In genomic region chr6:63802606-63803206, GRCh38 we compare ENCODE assay signal across 8 cellular contexts.
DNase-seq lines count a peak whose midpoint lies in the region; ATAC-seq and TF ChIP-seq lines count a peak whose summit lies in the region.

No MANE protein-coding gene starts in this region.

- H3K27me3 ChIP-seq in Peyer's patch (no peaks in the 10 kb centered on the region), upper lobe of left lung (no peaks in the 10 kb centered on the region)

- no peaks in the 10 kb centered on the region for H3K36me3 Mint-ChIP-seq in natural killer cell

- TF ChIP-seq POLR2A in Peyer's patch (IDR thresholded peaks at IDR 0.05) (no peak), upper lobe of left lung (IDR thresholded peaks at IDR 0.05) (no peak)

- DNase-seq in Peyer's patch = no peak
- DNase-seq in foreskin fibroblast = peak in 1 of 2 donors; percentile 68
- DNase-seq in natural killer cell = no peak
- no peak for DNase-seq in upper lobe of left lung

- H3K36me3 ChIP-seq in Peyer's patch (no peaks in the 10 kb centered on the region), upper lobe of left lung (no peaks in the 10 kb centered on the region)

- H3K9me3 ChIP-seq in Peyer's patch (no peaks in the 10 kb centered on the region), upper lobe of left lung (no peaks in the 10 kb centered on the region)

- H3K27me3 Mint-ChIP-seq in natural killer cell (ENCODE audit: low read depth in 2 of 2) = no peaks in the 10 kb centered on the region

- TF ChIP-seq EP300 in upper lobe of left lung (IDR thresholded peaks at IDR 0.05) = no peak

- no peaks in the 10 kb centered on the region for H3K9me3 Mint-ChIP-seq in natural killer cell

- H3K4me1 ChIP-seq in Peyer's patch = no peaks in the 10 kb centered on the region
- peaks cover 6 to 17% (median 14%) of the 10 kb centered on the region in 4 donors for H3K4me1 ChIP-seq in upper lobe of left lung

- H3K4me3 ChIP-seq in GM12875 (ENCODE audit: low read depth, low read length) (no peak overlapping the region), Peyer's patch (no peak overlapping the region), foreskin fibroblast (ENCODE audit: low read depth in 1 of 2, low read length in 2 of 2) (no peak overlapping the region), upper lobe of left lung (no peak overlapping the region)

- no peaks in the 10 kb centered on the region for H3K4me1 Mint-ChIP-seq in natural killer cell

- WGBS in upper lobe of left lung, 2 donors = 54 to 60% methylated on average over 2 of the region's 2 CpGs

- H3K27ac Mint-ChIP-seq in natural killer cell = no peak overlapping the region

- intact Hi-C loops in natural killer cell (cut with micrococcal nuclease) = no loop called here

- no peak overlapping the region for H3K4me3 Mint-ChIP-seq in natural killer cell

- no peak for ATAC-seq in natural killer cell
- no peak for ATAC-seq in GM19324 (IDR thresholded peaks at IDR 0.05; ENCODE audit: low FRiP score, unreplicated experiment)
- ATAC-seq in upper lobe of left lung (ENCODE audit: low FRiP score in 2 of 2) = no peak
- ATAC-seq in HG02970 (IDR thresholded peaks at IDR 0.05; ENCODE audit: low FRiP score, unreplicated experiment) = no peak

- TF ChIP-seq CTCF in 22Rv1 (IDR thresholded peaks at IDR 0.05) (peak; percentile 82), GM12875 (IDR thresholded peaks at IDR 0.05; ENCODE audit: borderline replicate concordance, insufficient read depth, low read depth, low read length) (peak; percentile 37; the same call in 1 of the 2 replicates), Peyer's patch (IDR thresholded peaks at IDR 0.05) (peak in 4 of 6 experiments; percentile 36 to 81 (median 70)), foreskin fibroblast (IDR thresholded peaks at IDR 0.05; ENCODE audit: low read depth, low read length) (peak; percentile 71), natural killer cell (IDR thresholded peaks at IDR 0.05) (no peak), upper lobe of left lung (IDR thresholded peaks at IDR 0.05) (peak in 3 of 6 experiments; percentile 19 to 49 (median 48))

- H3K27ac ChIP-seq in 22Rv1 (no peak overlapping the region), Peyer's patch (no peak overlapping the region), upper lobe of left lung (no peak overlapping the region)
